15 cellular contexts compared by ENCODE assay signal in genomic region chr20:41154436-41155176, GRCh38. TPM values are rescaled to one million over a fixed set of nuclear protein-coding genes. Genes with fewer than 3 reads are reported as not detected.
DNase-seq lines count a peak whose midpoint lies in the region; ATAC-seq and TF ChIP-seq lines count a peak whose summit lies in the region.
"Had no signal": no experiment of that assay in that cellular context is flagged by ENCODE, and none has a peak within 500 bp of the region (broad histone marks: within the 10 kb centered on the region; RNA-seq: fewer than 3 reads in every experiment).

No MANE protein-coding gene starts in this region.

- WGBS in endodermal cell (ENCODE audit: insufficient coverage in 1 of 2, insufficient read length in 1 of 2), 2 experiments = 96 to 97% methylated on average over 5 to 8 of the region's 8 CpGs
- WGBS in esophagus muscularis mucosa = 76% methylated on average over 7 of the region's 8 CpGs

- no peak for TF ChIP-seq EP300 in esophagus muscularis mucosa (IDR thresholded peaks at IDR 0.05)

- H3K4me1 ChIP-seq in CD4-positive, CD25-positive, alpha-beta regulatory T cell (ENCODE audit: control insufficient read depth, insufficient read depth, low read length, poor library complexity, severe bottlenecking) = peaks cover 100% of the 10 kb centered on the region
- peaks cover 90% of the 10 kb centered on the region for H3K4me1 ChIP-seq in Loucy (ENCODE audit: insufficient read depth, low read length, poor library complexity, severe bottlenecking)
- H3K4me1 ChIP-seq in endodermal cell (ENCODE audit: control insufficient read depth, insufficient read depth, low read length) = no peaks in the 10 kb centered on the region
- no peaks in the 10 kb centered on the region for H3K4me1 ChIP-seq in osteoblast (ENCODE audit: insufficient read depth, low read length)
- H3K4me1 ChIP-seq in esophagus muscularis mucosa = peaks cover 92 to 99% (median 96%) of the 10 kb centered on the region in 4 donors

- no peak for TF ChIP-seq POLR2A in esophagus muscularis mucosa (IDR thresholded peaks at IDR 0.05; ENCODE audit: low read depth)

- H3K9ac ChIP-seq in Loucy (ENCODE audit: low read depth, low read length, poor library complexity, severe bottlenecking) (peak overlapping the region; percentile 27), endodermal cell (ENCODE audit: extremely low read depth, low read length, poor library complexity, severe bottlenecking) (no peak overlapping the region)

- intact Hi-C loops in esophagus muscularis mucosa (cut with DNase I) = no loop called here

- peaks cover 7% of the 10 kb centered on the region for H3K27me3 Mint-ChIP-seq in CD4-positive, CD25-positive, alpha-beta regulatory T cell
- H3K27me3 Mint-ChIP-seq in endodermal cell (ENCODE audit: insufficient read depth) = no peaks in the 10 kb centered on the region
- H3K27me3 Mint-ChIP-seq: type B pancreatic cell had no signal

- peaks cover 25% of the 10 kb centered on the region for H3K36me3 Mint-ChIP-seq in CD4-positive, CD25-positive, alpha-beta regulatory T cell
- H3K36me3 Mint-ChIP-seq in endodermal cell (ENCODE audit: low read depth) = peaks cover 8% of the 10 kb centered on the region

- no peaks in the 10 kb centered on the region for H3K36me3 ChIP-seq in CD4-positive, CD25-positive, alpha-beta regulatory T cell (ENCODE audit: control insufficient read depth, insufficient read depth, low read length)
- peaks cover 13% of the 10 kb centered on the region; the same call in 1 of the 2 replicates for H3K36me3 ChIP-seq in Loucy (ENCODE audit: insufficient read depth, low read length)
- peaks cover 43% of the 10 kb centered on the region for H3K36me3 ChIP-seq in endodermal cell (ENCODE audit: control insufficient read depth, insufficient read depth, low read length)
- H3K36me3 ChIP-seq in osteoblast (ENCODE audit: insufficient read depth, low read length) = no peaks in the 10 kb centered on the region
- peaks cover 2 to 3% (median 2%) of the 10 kb centered on the region in 4 donors for H3K36me3 ChIP-seq in esophagus muscularis mucosa

- peak overlapping the region; percentile 86 for H3K27ac ChIP-seq in CD4-positive, CD25-positive, alpha-beta regulatory T cell (ENCODE audit: insufficient read depth, low read length, poor library complexity, severe bottlenecking)
- H3K27ac ChIP-seq in endodermal cell (ENCODE audit: low read depth, low read length) (no peak overlapping the region), osteoblast (ENCODE audit: low read depth, low read length) (no peak overlapping the region), esophagus muscularis mucosa (replicated peaks in 1 of 4) (peak overlapping the region in 2 of 4 donors; percentile 25 to 33)
- H3K27ac ChIP-seq: C4-2B had no signal

- H3K27ac Mint-ChIP-seq in CD4-positive, CD25-positive, alpha-beta regulatory T cell = peak overlapping the region; percentile 94 to 96 (median 96)
- H3K27ac Mint-ChIP-seq in endodermal cell = peak overlapping the region; percentile 80

- TF ChIP-seq CTCF in Loucy (conservative IDR thresholded peaks at IDR 0.05; ENCODE audit: low read length) (no peak), endodermal cell (conservative IDR thresholded peaks at IDR 0.05) (peak; percentile 34), osteoblast (IDR thresholded peaks at IDR 0.05; ENCODE audit: extremely low read depth, low read depth, low read length) (no peak), GM13976 (IDR thresholded peaks at IDR 0.05; ENCODE audit: borderline replicate concordance, control extremely low read depth, extremely low read depth, insufficient read depth, missing control alignments) (no peak), esophagus muscularis mucosa (IDR thresholded peaks at IDR 0.05) (no peak)

- H3K9me2 ChIP-seq in Loucy (replicated peaks; ENCODE audit: low read depth, low read length) = no peaks in the 10 kb centered on the region

- no peaks in the 10 kb centered on the region for H3K27me3 ChIP-seq in CD4-positive, CD25-positive, alpha-beta regulatory T cell (ENCODE audit: control insufficient read depth, insufficient read depth, low read length)
- H3K27me3 ChIP-seq in Loucy (ENCODE audit: insufficient read depth, low read length, poor library complexity, severe bottlenecking) = no peaks in the 10 kb centered on the region
- no peaks in the 10 kb centered on the region for H3K27me3 ChIP-seq in endodermal cell (ENCODE audit: control insufficient read depth, insufficient read depth, low read length, poor library complexity, severe bottlenecking)
- no peaks in the 10 kb centered on the region for H3K27me3 ChIP-seq in osteoblast (ENCODE audit: insufficient read depth, low read length)
- no peaks in the 10 kb centered on the region for H3K27me3 ChIP-seq in esophagus muscularis mucosa
- H3K27me3 ChIP-seq: left lung had no signal

- peak overlapping the region in 3 of 4 donors; percentile 76 to 93 (median 82) for H3K4me3 Mint-ChIP-seq in CD4-positive, CD25-positive, alpha-beta regulatory T cell
- H3K4me3 Mint-ChIP-seq in endodermal cell = no peak overlapping the region
- H3K4me3 Mint-ChIP-seq: type B pancreatic cell had no signal

- peaks cover 99% of the 10 kb centered on the region for H3K79me2 ChIP-seq in Loucy (ENCODE audit: insufficient read depth, low read length)
- peaks cover 100% of the 10 kb centered on the region for H3K79me2 ChIP-seq in osteoblast (ENCODE audit: insufficient read depth, low read length)

- in situ Hi-C loops in GM13976 (cut with MboI; ENCODE audit: low sequenced_read_pairs, unreplicated experiment) = no loop called here

- H2AFZ ChIP-seq in Loucy (ENCODE audit: low read length) (no peak overlapping the region), osteoblast (ENCODE audit: low read length) (no peak overlapping the region)

- peak overlapping the region; percentile 43 for H3K4me3 ChIP-seq in CD4-positive, CD25-positive, alpha-beta regulatory T cell (ENCODE audit: low read depth, low read length)
- H3K4me3 ChIP-seq in Loucy (ENCODE audit: low read length, poor library complexity, severe bottlenecking) (peak overlapping the region; percentile 29), endodermal cell (ENCODE audit: low read length) (no peak overlapping the region), osteoblast (ENCODE audit: insufficient read depth, low read length) (no peak overlapping the region), esophagus muscularis mucosa (no peak overlapping the region)
- H3K4me3 ChIP-seq: left lung had no signal

- H3K4me1 Mint-ChIP-seq in CD4-positive, CD25-positive, alpha-beta regulatory T cell = peaks cover 25 to 100% (median 82%) of the 10 kb centered on the region in 4 donors
- H3K4me1 Mint-ChIP-seq in endodermal cell = peaks cover 7% of the 10 kb centered on the region

- H4K20me1 ChIP-seq in Loucy (ENCODE audit: insufficient read depth, low read length, poor library complexity, severe bottlenecking) (peaks cover 82% of the 10 kb centered on the region), osteoblast (ENCODE audit: insufficient read depth, low read length) (peaks cover 95% of the 10 kb centered on the region)

- H3K9me3 Mint-ChIP-seq in CD4-positive, CD25-positive, alpha-beta regulatory T cell = no peaks in the 10 kb centered on the region
- no peaks in the 10 kb centered on the region for H3K9me3 Mint-ChIP-seq in endodermal cell
- H3K9me3 Mint-ChIP-seq: type B pancreatic cell had no signal

- H3K4me2 ChIP-seq in Loucy (ENCODE audit: low read depth, low read length, poor library complexity, severe bottlenecking) (peak overlapping the region; percentile 52), osteoblast (ENCODE audit: insufficient read depth, low read length) (no peak overlapping the region)

- peak in 1 of 3 donors; percentile 34 for DNase-seq in CD4-positive, CD25-positive, alpha-beta regulatory T cell
- no peak for DNase-seq in endodermal cell
- peak; percentile 70 for DNase-seq in osteoblast (ENCODE audit: insufficient read length, low spot score, missing footprints)
- no peak for DNase-seq in GM13976 (ENCODE audit: low spot score)
- no peak for DNase-seq in ureter (ENCODE audit: low spot score)
- DNase-seq in iPS-NIHi11 (ENCODE audit: low spot score) = no peak
- DNase-seq in esophagus muscularis mucosa (ENCODE audit: extremely low spot score) = no peak
- DNase-seq: cortex of kidney, GOT3, left lung, NCI-H2029 treated with DMSO at 0.1 percent for 48 hours, OCI-M1 had no signal

- no peak for ATAC-seq in CD4-positive, CD25-positive, alpha-beta regulatory T cell (ENCODE audit: low read depth in 2 of 2)
- ATAC-seq: left lung had no signal

- no peaks in the 10 kb centered on the region for H3K9me3 ChIP-seq in CD4-positive, CD25-positive, alpha-beta regulatory T cell (ENCODE audit: control insufficient read depth in 2 of 2, low read length in 2 of 2)
- no peaks in the 10 kb centered on the region for H3K9me3 ChIP-seq in Loucy (ENCODE audit: insufficient read depth, low read depth, low read length)
- no peaks in the 10 kb centered on the region for H3K9me3 ChIP-seq in endodermal cell (ENCODE audit: control insufficient read depth, low read length)
- no peaks in the 10 kb centered on the region for H3K9me3 ChIP-seq in osteoblast (ENCODE audit: low read depth, low read length)
- no peaks in the 10 kb centered on the region for H3K9me3 ChIP-seq in esophagus muscularis mucosa
- H3K9me3 ChIP-seq: left lung had no signal

- H3F3A ChIP-seq in Loucy (ENCODE audit: low read depth) = 0 out of 2 replicates have a peak, but pooled peaks cover 6% of the 10 kb centered on the region

RNA-seq across cellular contexts. Expression of gene PLCG1, which starts 17.3 kb away (rescaled TPM):
- 540 TPM for total RNA-seq in CD4-positive, CD25-positive, alpha-beta regulatory T cell
- 10 to 100 TPM; 30.4 to 36.1 (median 33.0) TPM for polyA plus RNA-seq in CD4-positive, CD25-positive, alpha-beta regulatory T cell
- total RNA-seq in endodermal cell (100 to 1,000 TPM; 227 to 257 TPM), osteoblast (72.4 and 73.7 TPM in 2 replicates), ureter (96.3 TPM), esophagus muscularis mucosa (100 to 1,000 TPM in 1 of 4 donors, 10 to 100 TPM in 3; 68.4 to 119 (median 82.5) TPM)
- 283 TPM for polyA plus RNA-seq in endodermal cell (2013, experiment 1 of 2)
- polyA plus RNA-seq in endodermal cell (2013, experiment 2 of 2) = 237 TPM

Comparison
In these comparisons a context has a peak if more than half of its experiments do, and no peak if none do; other contexts are left out.
1. H3K4me3 ChIP-seq: peak in CD4-positive, CD25-positive, alpha-beta regulatory T cell (single experiment) and Loucy (single experiment); none in endodermal cell (single experiment), osteoblast (single experiment) and esophagus muscularis mucosa (0 of 4).